Comparison of ENCODE assay signal across 8 cellular contexts in the genomic region with DNA sequence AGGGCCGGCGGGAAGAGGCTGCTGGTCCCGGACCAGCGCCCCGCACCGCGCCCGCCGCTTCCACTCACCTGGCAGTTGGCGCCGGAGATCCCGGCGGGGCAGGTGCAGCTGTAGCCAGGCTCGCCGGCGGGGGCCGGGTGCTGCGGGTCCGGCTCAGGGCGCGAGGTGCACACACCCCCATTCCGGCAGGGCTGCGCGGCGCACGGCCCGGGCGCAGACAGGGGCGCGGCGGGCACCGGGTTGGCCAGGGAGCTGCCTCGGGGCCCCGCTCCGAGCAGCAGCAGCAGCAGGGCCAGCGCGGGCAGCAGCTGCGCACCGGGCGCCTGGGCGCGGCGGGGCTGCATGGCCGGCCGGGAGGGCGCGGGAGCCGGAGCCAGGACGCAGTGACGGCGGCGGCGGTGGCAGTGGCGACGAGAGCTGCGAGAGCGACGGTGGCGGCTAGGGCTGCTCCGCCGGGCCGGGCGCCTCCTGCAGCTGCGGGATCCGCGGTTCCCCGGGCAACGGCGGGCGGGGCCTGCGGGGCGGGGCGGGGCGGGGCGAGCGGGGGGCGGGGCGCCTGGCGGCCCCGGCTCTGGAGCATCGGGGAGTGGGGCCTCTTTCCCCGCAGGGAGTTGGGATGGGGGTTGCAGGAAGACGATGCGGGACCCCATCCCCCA. TPM values are rescaled to one million over a fixed set of nuclear protein-coding genes. Genes with fewer than 3 reads are reported as not detected.
DNase-seq lines count a peak whose midpoint lies in the region; ATAC-seq and TF ChIP-seq lines count a peak whose summit lies in the region.

A gene with protein sequence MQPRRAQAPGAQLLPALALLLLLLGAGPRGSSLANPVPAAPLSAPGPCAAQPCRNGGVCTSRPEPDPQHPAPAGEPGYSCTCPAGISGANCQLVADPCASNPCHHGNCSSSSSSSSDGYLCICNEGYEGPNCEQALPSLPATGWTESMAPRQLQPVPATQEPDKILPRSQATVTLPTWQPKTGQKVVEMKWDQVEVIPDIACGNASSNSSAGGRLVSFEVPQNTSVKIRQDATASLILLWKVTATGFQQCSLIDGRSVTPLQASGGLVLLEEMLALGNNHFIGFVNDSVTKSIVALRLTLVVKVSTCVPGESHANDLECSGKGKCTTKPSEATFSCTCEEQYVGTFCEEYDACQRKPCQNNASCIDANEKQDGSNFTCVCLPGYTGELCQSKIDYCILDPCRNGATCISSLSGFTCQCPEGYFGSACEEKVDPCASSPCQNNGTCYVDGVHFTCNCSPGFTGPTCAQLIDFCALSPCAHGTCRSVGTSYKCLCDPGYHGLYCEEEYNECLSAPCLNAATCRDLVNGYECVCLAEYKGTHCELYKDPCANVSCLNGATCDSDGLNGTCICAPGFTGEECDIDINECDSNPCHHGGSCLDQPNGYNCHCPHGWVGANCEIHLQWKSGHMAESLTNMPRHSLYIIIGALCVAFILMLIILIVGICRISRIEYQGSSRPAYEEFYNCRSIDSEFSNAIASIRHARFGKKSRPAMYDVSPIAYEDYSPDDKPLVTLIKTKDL (minus strand): TSS at position 476 of the 656 bp plus-strand sequence. CDS start 132 bp downstream, at position 344.

- H3K27ac ChIP-seq in HCT116 (ENCODE audit: low read depth, low read length) = no peak within 1 kb of the TSS; the same call in 1 of the 2 replicates
- no peak within 1 kb of the TSS for H3K27ac ChIP-seq in stomach smooth muscle (ENCODE audit: low read length)

- intact Hi-C loops in HCT116 (cut with micrococcal nuclease) = no loop called here
- intact Hi-C loops in activated CD4-positive, alpha-beta T cell treated with anti-CD3 and anti-CD28 coated beads for 36 hours (cut with DNase I, micrococcal nuclease) = loop anchor here in 1 of 2 experiments (10.0 kb wide), 3 partner anchors 369 to 1819 kb away; no protein-coding TSS in a partner anchor
- intact Hi-C loops in sciatic nerve (cut with DNase I) = no loop called here

- TF ChIP-seq RAD21 in HCT116 (IDR thresholded peaks at IDR 0.05; ENCODE audit: low read depth) = no peak

- H3K9ac ChIP-seq in HCT116 (ENCODE audit: low read length) = no peak within 1 kb of the TSS
- no peak within 1 kb of the TSS for H3K9ac ChIP-seq in stomach smooth muscle (ENCODE audit: low read length in 2 of 2)

- ATAC-seq in HCT116 = peak; percentile 88
- peak; percentile 88 for ATAC-seq in activated CD4-positive, alpha-beta T cell treated with anti-CD3 and anti-CD28 coated beads for 36 hours
- no peak for ATAC-seq in sciatic nerve

- CTCF ChIA-PET in HCT116 (lab: Charles Lee) = interaction anchor here (1.2 kb wide), 1 partner anchor 283 kb away, joined by 4 read pairs; no protein-coding TSS in a partner anchor
- CTCF ChIA-PET in activated CD4-positive, alpha-beta T cell treated with anti-CD3 and anti-CD28 coated beads for 36 hours (lab: Charles Lee) = no interaction called here

- H3K79me2 ChIP-seq in HCT116 (ENCODE audit: insufficient read depth, low read length) = no peaks in the 10 kb centered on the region

- H4K20me1 ChIP-seq in HCT116 (ENCODE audit: insufficient read depth) = no peaks in the 10 kb centered on the region

- no peak within 1 kb of the TSS for H2AFZ ChIP-seq in HCT116 (ENCODE audit: low read depth, low read length, poor library complexity, severe bottlenecking)

- RAD21 ChIA-PET in HCT116 (lab: Charles Lee; ENCODE audit: low non-redundant PET in 1 of 2, low total read pairs in 2 of 2, uncharacterized antibody in 2 of 2, unreplicated experiment in 2 of 2) = no interaction called here

- no peaks in the 10 kb centered on the region for H3K36me3 ChIP-seq in HCT116 (ENCODE audit: control insufficient read depth in 1 of 2, insufficient read depth in 2 of 2, low read length in 2 of 2)
- H3K36me3 ChIP-seq in stomach smooth muscle (ENCODE audit: control insufficient read depth in 2 of 2, insufficient read depth in 2 of 2, low read length in 2 of 2) = no peaks in the 10 kb centered on the region

- H3K4me3 ChIP-seq in GM12865 (ENCODE audit: low read depth, low read length) (peak within 1 kb of the TSS; percentile 29), HCT116 (replicated peaks in 1 of 2; ENCODE audit: low read depth in 1 of 2, low read length in 2 of 2) (peak within 1 kb of the TSS; percentile 24 to 51), stomach smooth muscle (ENCODE audit: low read length in 2 of 2) (peak within 1 kb of the TSS; percentile 16 to 65)

- no peaks in the 10 kb centered on the region for H3K9me3 Mint-ChIP-seq in activated CD4-positive, alpha-beta T cell treated with anti-CD3 and anti-CD28 coated beads for 36 hours (ENCODE audit: low read depth)

- no peak within 1 kb of the TSS for H3K27ac Mint-ChIP-seq in activated CD4-positive, alpha-beta T cell treated with anti-CD3 and anti-CD28 coated beads for 36 hours

- no peaks in the 10 kb centered on the region for H3K36me3 Mint-ChIP-seq in activated CD4-positive, alpha-beta T cell treated with anti-CD3 and anti-CD28 coated beads for 36 hours (ENCODE audit: low read depth)

- DNase-seq in GM12865 (ENCODE audit: low read depth) (peak; percentile 53), HCT116 (ENCODE audit: low read depth, low spot score) (no peak), NCI-H1092 (lab: John Stamatoyannopoulos, UW) (peak; percentile 22), ecto neural progenitor cell (ENCODE audit: low spot score) (peak; percentile 85), medulla oblongata (ENCODE audit: extremely low spot score) (peak; percentile 65), sciatic nerve (ENCODE audit: low spot score) (no peak)
- DNase-seq in activated CD4-positive, alpha-beta T cell treated with anti-CD3 and anti-CD28 coated beads for 36 hours = peak; percentile 75

- no peaks in the 10 kb centered on the region for H3K9me2 ChIP-seq in HCT116 (ENCODE audit: insufficient read depth)

- no TSS peak for BruUV-seq in HCT116 (replicated peaks; lab: Mats Ljungman, UMichigan)

- H3K27me3 ChIP-seq in HCT116 (ENCODE audit: insufficient read depth, low read length) = peaks cover 30% of the 10 kb centered on the region
- peaks cover 18 to 43% of the 10 kb centered on the region in 2 donors for H3K27me3 ChIP-seq in stomach smooth muscle (ENCODE audit: control insufficient read depth in 1 of 2, insufficient read depth in 2 of 2, low read length in 2 of 2)

- H3K9me3 ChIP-seq in HCT116 (ENCODE audit: control insufficient read depth in 1 of 2, insufficient read depth in 1 of 2, low read depth in 1 of 2, low read length in 2 of 2) (no peaks in the 10 kb centered on the region), stomach smooth muscle (ENCODE audit: control insufficient read depth in 2 of 2, low read length in 2 of 2) (no peaks in the 10 kb centered on the region)

- peak within 1 kb of the TSS; percentile 74 for H3K4me2 ChIP-seq in HCT116 (ENCODE audit: low read length)

- H3K4me1 ChIP-seq in HCT116 (ENCODE audit: control insufficient read depth in 1 of 2, insufficient read depth in 2 of 2, low read length in 2 of 2) (peaks cover 0 to 11% of the 10 kb centered on the region in 2 experiments; a peak in 2 of 4 replicates), stomach smooth muscle (ENCODE audit: control insufficient read depth, insufficient read depth, low read length) (peaks cover 12% of the 10 kb centered on the region)

- H3K4me3 Mint-ChIP-seq in activated CD4-positive, alpha-beta T cell treated with anti-CD3 and anti-CD28 coated beads for 36 hours = peak within 1 kb of the TSS; percentile 23

- peaks cover 11% of the 10 kb centered on the region for H3K4me1 Mint-ChIP-seq in activated CD4-positive, alpha-beta T cell treated with anti-CD3 and anti-CD28 coated beads for 36 hours

- H3K27me3 Mint-ChIP-seq in activated CD4-positive, alpha-beta T cell treated with anti-CD3 and anti-CD28 coated beads for 36 hours = peaks cover 60% of the 10 kb centered on the region

- POLR2A ChIA-PET in HCT116 (lab: Charles Lee) = no interaction called here
- POLR2A ChIA-PET in activated CD4-positive, alpha-beta T cell treated with anti-CD3 and anti-CD28 coated beads for 36 hours (lab: Charles Lee) = no interaction called here

- TF ChIP-seq CTCF in GM12865 (IDR thresholded peaks at IDR 0.05; ENCODE audit: insufficient read depth, low read depth, low read length, missing control alignments) (no peak), HCT116 (IDR thresholded peaks at IDR 0.05 in 2 of 3, conservative IDR thresholded peaks at IDR 0.05 in 1 of 3; ENCODE audit: borderline replicate concordance in 1 of 3, insufficient read depth in 1 of 3, low read depth in 2 of 3, low read length in 2 of 3) (no peak)

- no peak for TF ChIP-seq POLR2A in HCT116 (IDR thresholded peaks at IDR 0.05; ENCODE audit: borderline replicate concordance, extremely low read depth, insufficient read depth, insufficient read length)

TF ChIP-seq in HCT116, 20 proteins besides CTCF, POLR2A, EP300 and RAD21:
- TF ChIP-seq FOSL1 (IDR thresholded peaks at IDR 0.05; ENCODE audit: low read depth) (no peak), JUND (IDR thresholded peaks at IDR 0.05) (no peak), ZFX (IDR thresholded peaks at IDR 0.05) (no peak), SP1 (IDR thresholded peaks at IDR 0.05; ENCODE audit: low read depth) (no peak), TCF7L2 (IDR thresholded peaks at IDR 0.05; ENCODE audit: borderline replicate concordance, extremely low read depth, insufficient read depth, insufficient read length) (no peak)

RNA-seq across cellular contexts. Expression of the gene that starts here (rescaled TPM):
- 2.9 TPM for total RNA-seq in HCT116 (2021; ENCODE audit: unreplicated experiment)
- polyA plus RNA-seq in HCT116 (2012) = 0.89 and 1.3 TPM in 2 replicates
- total RNA-seq in activated CD4-positive, alpha-beta T cell treated with anti-CD3 and anti-CD28 coated beads for 36 hours = not detected
- 0.71 TPM for total RNA-seq in sciatic nerve

Comparison
In these comparisons a context has a peak if more than half of its experiments do, and no peak if none do; other contexts are left out.
1. Peak in DNase-seq and ATAC-seq in activated CD4-positive, alpha-beta T cell treated with anti-CD3 and anti-CD28 coated beads for 36 hours; RNA of the gene not detected or under 1 TPM.
2. DNase-seq: peak in GM12865 (single experiment), NCI-H1092 (single experiment), ecto neural progenitor cell (single experiment) and medulla oblongata (single experiment); none in HCT116 (single experiment) and sciatic nerve (single experiment).
3. Peak in every context shown above with its lines, with median percentiles within 50 percentile points of each other: H3K4me3 ChIP-seq.